13 cellular contexts compared by ENCODE assay signal in genomic region chr7:380226-380550, GRCh38.
A peak's percentile ranks its signal among the peaks of the same experiment; 100 is the strongest.
DNase-seq lines count a peak whose midpoint lies in the region; ATAC-seq, FAIRE-seq and TF ChIP-seq lines count a peak whose summit lies in the region.
"Had no signal": no experiment of that assay in that cellular context is flagged by ENCODE, and none has a peak within 500 bp of the region (broad histone marks: within the 10 kb centered on the region; RNA-seq: fewer than 3 reads in every experiment).

No MANE protein-coding gene starts in this region.

- DNase-seq in NCI-H748 (lab: John Stamatoyannopoulos, UW; ENCODE audit: unreplicated experiment) = peak; percentile 71
- no peak for DNase-seq in NCI-H748 treated with DMSO at 0.1 percent for 48 hours (lab: John Stamatoyannopoulos, UW)
- no peak for DNase-seq in T-helper 17 cell
- peak; percentile 30 for DNase-seq in kidney
- DNase-seq in Caco-2 = no peak
- DNase-seq: DMS 273 treated with DMSO at 0.1 percent for 48 hours, NCI-H510A treated with DMSO at 0.1 percent for 48 hours had no signal

- H3K4me3 ChIP-seq in kidney (ENCODE audit: low read length in 2 of 2) = no peak overlapping the region
- H3K4me3 ChIP-seq in skeletal muscle tissue (ENCODE audit: low read length in 3 of 3) = peak overlapping the region in 2 of 3 donors; percentile 56 to 68
- H3K4me3 ChIP-seq in Caco-2 (ENCODE audit: low read depth, low read length) = no peak overlapping the region

- H3K4me1 ChIP-seq in kidney (ENCODE audit: control insufficient read depth in 1 of 2, insufficient read depth in 1 of 2, low read depth in 1 of 2, low read length in 2 of 2) (peaks cover 0 to 3% of the 10 kb centered on the region in 2 donors), skeletal muscle tissue (ENCODE audit: control insufficient read depth in 3 of 3, insufficient read depth in 3 of 3, low read length in 3 of 3) (peaks cover 12 to 21% (median 13%) of the 10 kb centered on the region in 3 donors), Caco-2 (peaks cover 17% of the 10 kb centered on the region)
- H3K4me1 ChIP-seq: uterus had no signal

- TF ChIP-seq CTCF in kidney (IDR thresholded peaks at IDR 0.05; ENCODE audit: borderline replicate concordance, extremely low read depth, insufficient read depth) (no peak), Caco-2 (IDR thresholded peaks at IDR 0.05; ENCODE audit: insufficient read depth in 1 of 2, low read depth in 1 of 2, low read length in 1 of 2, severe bottlenecking in 1 of 2, unreplicated experiment in 1 of 2) (no peak)

- H3K9me3 ChIP-seq in T-helper 17 cell (ENCODE audit: control insufficient read depth, low read length, poor library complexity, severe bottlenecking) (no peaks in the 10 kb centered on the region), kidney (ENCODE audit: control insufficient read depth in 1 of 2, low read length in 2 of 2) (peaks cover 0 to 24% of the 10 kb centered on the region in 2 donors), skeletal muscle tissue (ENCODE audit: control insufficient read depth in 3 of 3, low read length in 3 of 3) (peaks cover 0 to 6% (median 2%) of the 10 kb centered on the region in 3 donors), Caco-2 (peaks cover 16% of the 10 kb centered on the region)
- H3K9me3 ChIP-seq: uterus had no signal

- POLR2A ChIA-PET in Caco-2 (lab: Charles Lee) = no interaction called here

- no peaks in the 10 kb centered on the region for H3K27me3 Mint-ChIP-seq in T-helper 17 cell
- no peaks in the 10 kb centered on the region for H3K27me3 Mint-ChIP-seq in Caco-2 (ENCODE audit: insufficient read depth, unreplicated experiment)

- H3K4me3 Mint-ChIP-seq in T-helper 17 cell (peak overlapping the region; percentile 83), Caco-2 (ENCODE audit: unreplicated experiment) (no peak overlapping the region)

- H3K9me3 Mint-ChIP-seq in Caco-2 (ENCODE audit: unreplicated experiment) = peaks cover 26% of the 10 kb centered on the region

- ATAC-seq in T-helper 17 cell (no peak), GM21825 (IDR thresholded peaks at IDR 0.05; ENCODE audit: unreplicated experiment) (no peak), HG03520 (IDR thresholded peaks at IDR 0.05; ENCODE audit: unreplicated experiment) (no peak)

- H3K4me1 Mint-ChIP-seq in T-helper 17 cell = peaks cover 25% of the 10 kb centered on the region
- H3K4me1 Mint-ChIP-seq in Caco-2 (ENCODE audit: low read depth, unreplicated experiment) = peaks cover 4% of the 10 kb centered on the region

- intact Hi-C loops in kidney (cut with DNase I) (no loop called here), Caco-2 (cut with micrococcal nuclease; ENCODE audit: unreplicated experiment) (no loop called here)

- no peaks in the 10 kb centered on the region for H3K36me3 ChIP-seq in kidney (ENCODE audit: control insufficient read depth in 1 of 2, insufficient read depth in 2 of 2, low read length in 2 of 2)
- no peaks in the 10 kb centered on the region for H3K36me3 ChIP-seq in skeletal muscle tissue (ENCODE audit: control insufficient read depth in 3 of 3, insufficient read depth in 3 of 3, low read length in 3 of 3)
- H3K36me3 ChIP-seq in Caco-2 (ENCODE audit: control insufficient read depth, insufficient read depth, low read length) = no peaks in the 10 kb centered on the region
- H3K36me3 ChIP-seq: uterus had no signal

- no peak for FAIRE-seq in kidney (lab: Jason Lieb, UNC)
- FAIRE-seq: A204.1, keratinocyte had no signal

- no TSS peak for BruUV-seq in Caco-2 (replicated peaks; lab: Mats Ljungman, UMichigan)

- CTCF ChIA-PET in Caco-2 (lab: Charles Lee) = interaction anchor here (1.7 kb wide), 1 partner anchor 38 kb away, joined by 4 read pairs; no protein-coding TSS in a partner anchor

- H3K27ac Mint-ChIP-seq in T-helper 17 cell (no peak overlapping the region), Caco-2 (ENCODE audit: unreplicated experiment) (no peak overlapping the region)

- no peak overlapping the region for H3K9ac ChIP-seq in kidney (ENCODE audit: low read length in 2 of 2)
- peak overlapping the region in 1 of 3 donors; percentile 68 for H3K9ac ChIP-seq in skeletal muscle tissue (ENCODE audit: low read depth in 1 of 3, low read length in 3 of 3)

- peaks cover 7 to 38% (median 28%) of the 10 kb centered on the region in 3 donors for H3K27me3 ChIP-seq in skeletal muscle tissue (ENCODE audit: control insufficient read depth in 3 of 3, insufficient read depth in 3 of 3, low read length in 3 of 3)
- H3K27me3 ChIP-seq in Caco-2 (replicated peaks; ENCODE audit: control insufficient read depth, insufficient read depth, low read length) = no peaks in the 10 kb centered on the region
- H3K27me3 ChIP-seq: uterus had no signal

- no peak overlapping the region for H3K27ac ChIP-seq in kidney (ENCODE audit: low read depth in 2 of 2, low read length in 2 of 2)
- H3K27ac ChIP-seq in skeletal muscle tissue (ENCODE audit: low read depth, low read length) = no peak overlapping the region
- H3K27ac ChIP-seq: uterus had no signal

- H3K36me3 Mint-ChIP-seq in T-helper 17 cell (ENCODE audit: low read depth) (no peaks in the 10 kb centered on the region), Caco-2 (ENCODE audit: insufficient read depth, unreplicated experiment) (no peaks in the 10 kb centered on the region)

Comparison
In these comparisons a context has a peak if more than half of its experiments do, and no peak if none do; other contexts are left out.
1. DNase-seq: peak in NCI-H748 (single experiment) and kidney (single experiment); none in NCI-H748 treated with DMSO at 0.1 percent for 48 hours (single experiment), T-helper 17 cell (0 of 3) and Caco-2 (0 of 2).
2. H3K4me3 ChIP-seq: peak in skeletal muscle tissue (2 of 3); none in kidney (0 of 2) and Caco-2 (single experiment).